26 cellular contexts compared by ENCODE assay signal in the genomic region with DNA sequence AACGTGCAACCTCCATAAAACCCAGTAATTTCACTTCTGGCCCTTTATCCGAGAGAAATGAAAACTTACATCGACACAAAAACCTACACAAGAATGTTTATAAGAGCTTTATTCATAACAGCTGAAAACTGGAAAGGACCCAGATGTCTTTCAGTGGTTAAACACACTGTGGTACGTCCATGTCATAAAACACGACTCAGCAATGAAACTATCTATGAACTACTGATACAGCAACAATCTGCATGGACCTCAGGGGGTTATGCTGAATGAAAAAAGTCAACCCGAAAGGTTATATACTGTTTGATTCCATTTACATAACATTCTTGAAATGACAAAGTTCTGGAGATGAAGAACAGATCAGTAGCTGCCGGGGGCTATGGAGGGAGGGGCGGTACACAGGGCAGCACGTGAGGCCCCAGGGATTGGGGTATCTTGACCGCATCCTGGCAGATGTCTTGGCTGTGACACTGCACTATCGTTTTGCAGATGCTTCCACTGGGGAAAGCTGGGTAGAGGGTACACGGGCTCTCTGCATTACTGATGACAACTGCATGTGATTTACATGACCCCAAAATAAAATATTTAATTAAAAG. TPM values are rescaled to one million over a fixed set of nuclear protein-coding genes. Genes with fewer than 3 reads are reported as not detected.
DNase-seq lines count a peak whose midpoint lies in the region; ATAC-seq, FAIRE-seq and TF ChIP-seq lines count a peak whose summit lies in the region.
"Had no signal": no experiment of that assay in that cellular context is flagged by ENCODE, and none has a peak within 500 bp of the region (broad histone marks: within the 10 kb centered on the region; RNA-seq: fewer than 3 reads in every experiment).

No MANE protein-coding gene starts in this region.

- ATAC-seq in K562, result no peak
- no peak for ATAC-seq in stimulated activated naive CD8-positive, alpha-beta T cell treated with anti-CD3 and anti-CD28 coated beads, Interleukin-15, amount 100 ng/mL, for 72 hours
- ATAC-seq: gastrocnemius medialis, left cardiac atrium had no signal

- 93% methylated on average over 12 of the region's 12 CpGs for WGBS in K562 (ENCODE audit: insufficient coverage, low coverage, missing lambda C conversion rate)

- in situ Hi-C loops in K562 (cut with MboI), result no loop called here

- peaks cover 31% of the 10 kb centered on the region for H3K36me3 Mint-ChIP-seq in activated CD4-positive, alpha-beta T cell treated with anti-CD3 and anti-CD28 coated beads, Interleukin-2, amount 10 ng/mL, durations not matched to agents 24 days and 14 days (ENCODE audit: low read depth)
- peaks cover 26% of the 10 kb centered on the region for H3K36me3 Mint-ChIP-seq in activated CD4-positive, alpha-beta T cell treated with anti-CD3 and anti-CD28 coated beads, Interleukin-2, amount 10 ng/mL, durations not matched to agents 7 days and 5 days (ENCODE audit: low read depth)

- H3K36me3 ChIP-seq in K562 (ENCODE audit: control insufficient read depth, insufficient read depth, low read length), result peaks cover 10% of the 10 kb centered on the region; the same call in 1 of the 3 replicates
- H3K36me3 ChIP-seq: gastrocnemius medialis, prostate gland had no signal

- intact Hi-C loops in activated CD4-positive, alpha-beta T cell treated with anti-CD3 and anti-CD28 coated beads, Interleukin-2, amount 10 ng/mL, durations not matched to agents 24 days and 14 days (cut with micrococcal nuclease), result loop anchor here (10.0 kb wide), 1 partner anchor 161 kb away; no protein-coding TSS in a partner anchor
- intact Hi-C loops in K562 (cut with micrococcal nuclease), result no loop called here
- intact Hi-C loops in dorsolateral prefrontal cortex (cut with DNase I), result no loop called here

- TF ChIP-seq RAD21 in K562 (CRISPR knock-in tag; conservative IDR thresholded peaks at IDR 0.05 in 1 of 2, IDR thresholded peaks at IDR 0.05 in 1 of 2), result no peak

- DNase-seq in activated CD4-positive, alpha-beta T cell treated with anti-CD3 and anti-CD28 coated beads, Interleukin-2, amount 10 ng/mL, durations not matched to agents 24 days and 14 days, result no peak
- no peak for DNase-seq in activated CD4-positive, alpha-beta T cell treated with anti-CD3 and anti-CD28 coated beads, Interleukin-2, amount 10 ng/mL, durations not matched to agents 7 days and 5 days
- peak; percentile 3 for DNase-seq in stimulated activated CD4-positive, alpha-beta T cell treated with anti-CD3 and anti-CD28 coated beads, Interleukin-4, amount 100 ng/mL, for 24 hours
- no peak for DNase-seq in stimulated activated CD4-positive, alpha-beta T cell treated with anti-CD3 and anti-CD28 coated beads, Interleukin-2, amount 100 ng/mL, for 24 hours
- DNase-seq in K562 (ENCODE audit: extremely low read depth in 1 of 4, low spot score in 3 of 4) (no peak), activated gamma-delta T cell treated with Interleukin-2 at 50 U/mL for 16 hours (no peak), dorsolateral prefrontal cortex (no peak)
- DNase-seq in stimulated activated naive CD8-positive, alpha-beta T cell treated with anti-CD3 and anti-CD28 coated beads, Interleukin-15, amount 100 ng/mL, for 72 hours, result no peak
- DNase-seq: activated CD4-positive, alpha-beta T cell treated with anti-CD3 and anti-CD28 coated beads, Interleukin-2, amount 50 U/mL, for 48 hours; dermis blood vessel endothelial cell; gastrocnemius medialis; GDM1; left cardiac atrium; mammary epithelial cell; NCI-H1105 treated with DMSO at 0.1 percent for 48 hours; NCI-H2029 treated with DMSO at 0.1 percent for 48 hours; NCI-H526; NK-92 treated with Interleukin-12 subunit alpha and Interleukin-12 subunit beta, amount 100 ng/mL, for 24 hours; PC-9; Right ventricle myocardium superior had no signal

- H3K4me1 ChIP-seq in K562 (replicated peaks in 1 of 2; ENCODE audit: control insufficient read depth in 2 of 2, insufficient read depth in 2 of 2, low read length in 2 of 2), result peaks cover 2 to 9% of the 10 kb centered on the region in 2 experiments; a peak in 3 of 5 replicates
- H3K4me1 ChIP-seq: prostate gland had no signal

- TF ChIP-seq POLR2A in K562 (conservative IDR thresholded peaks at IDR 0.05), result no peak

- CTCF ChIA-PET in activated CD4-positive, alpha-beta T cell treated with anti-CD3 and anti-CD28 coated beads, Interleukin-2, amount 10 ng/mL, durations not matched to agents 7 days and 5 days (lab: Charles Lee), result interaction anchor here (1.2 kb wide), 1 partner anchor 12 kb away, joined by 4 read pairs; no protein-coding TSS in a partner anchor
- CTCF ChIA-PET in K562 (lab: Yijun Ruan, JAX; ENCODE audit: low intra/inter-chr PET ratio), result no interaction called here

- H3K4me1 Mint-ChIP-seq in activated CD4-positive, alpha-beta T cell treated with anti-CD3 and anti-CD28 coated beads, Interleukin-2, amount 10 ng/mL, durations not matched to agents 24 days and 14 days, result peaks cover 28% of the 10 kb centered on the region
- H3K4me1 Mint-ChIP-seq in activated CD4-positive, alpha-beta T cell treated with anti-CD3 and anti-CD28 coated beads, Interleukin-2, amount 10 ng/mL, durations not matched to agents 7 days and 5 days, result peaks cover 40% of the 10 kb centered on the region
- peaks cover 54% of the 10 kb centered on the region for H3K4me1 Mint-ChIP-seq in stimulated activated naive CD8-positive, alpha-beta T cell treated with anti-CD3 and anti-CD28 coated beads, Interleukin-15, amount 100 ng/mL, for 72 hours

- H3K4me3 ChIP-seq in K562 (no peak overlapping the region), dorsolateral prefrontal cortex (no peak overlapping the region)
- H3K4me3 ChIP-seq: gastrocnemius medialis, hepatocyte, PC-9, prostate gland, tibial nerve had no signal

- POLR2A ChIA-PET in activated CD4-positive, alpha-beta T cell treated with anti-CD3 and anti-CD28 coated beads, Interleukin-2, amount 10 ng/mL, durations not matched to agents 7 days and 5 days (lab: Charles Lee), result no interaction called here
- POLR2A ChIA-PET in K562 (lab: Yijun Ruan, JAX), result interaction anchor here (0.7 kb wide), 1 partner anchor 9 kb away, joined by 3 read pairs; no protein-coding TSS in a partner anchor

- H3K27ac ChIP-seq in K562 (ENCODE audit: extremely low read depth, low read depth, low read length) (no peak overlapping the region), dorsolateral prefrontal cortex (no peak overlapping the region)
- H3K27ac ChIP-seq: gastrocnemius medialis, hepatocyte, PC-9, prostate gland, tibial nerve had no signal

- H3K4me3 Mint-ChIP-seq in activated CD4-positive, alpha-beta T cell treated with anti-CD3 and anti-CD28 coated beads, Interleukin-2, amount 10 ng/mL, durations not matched to agents 24 days and 14 days, result peak overlapping the region; percentile 47
- H3K4me3 Mint-ChIP-seq in activated CD4-positive, alpha-beta T cell treated with anti-CD3 and anti-CD28 coated beads, Interleukin-2, amount 10 ng/mL, durations not matched to agents 7 days and 5 days, result no peak overlapping the region
- peak overlapping the region; percentile 14 to 58 for H3K4me3 Mint-ChIP-seq in stimulated activated naive CD8-positive, alpha-beta T cell treated with anti-CD3 and anti-CD28 coated beads, Interleukin-15, amount 100 ng/mL, for 72 hours

- H4K20me1 ChIP-seq in K562 (replicated peaks; ENCODE audit: control insufficient read depth, insufficient read depth, low read length), result peaks cover 7% of the 10 kb centered on the region; the same call in 1 of the 2 replicates

- no peak overlapping the region for H3K9ac ChIP-seq in K562 (ENCODE audit: insufficient read depth in 1 of 2, low read depth in 2 of 2, low read length in 2 of 2)

- no peaks in the 10 kb centered on the region for H3K27me3 Mint-ChIP-seq in activated CD4-positive, alpha-beta T cell treated with anti-CD3 and anti-CD28 coated beads, Interleukin-2, amount 10 ng/mL, durations not matched to agents 24 days and 14 days
- H3K27me3 Mint-ChIP-seq in activated CD4-positive, alpha-beta T cell treated with anti-CD3 and anti-CD28 coated beads, Interleukin-2, amount 10 ng/mL, durations not matched to agents 7 days and 5 days, result no peaks in the 10 kb centered on the region
- no peaks in the 10 kb centered on the region for H3K27me3 Mint-ChIP-seq in stimulated activated naive CD8-positive, alpha-beta T cell treated with anti-CD3 and anti-CD28 coated beads, Interleukin-15, amount 100 ng/mL, for 72 hours

- H3K79me2 ChIP-seq in K562 (ENCODE audit: control insufficient read depth, insufficient read depth, low read length), result peaks cover 32% of the 10 kb centered on the region

- no peaks in the 10 kb centered on the region for H3K9me3 Mint-ChIP-seq in activated CD4-positive, alpha-beta T cell treated with anti-CD3 and anti-CD28 coated beads, Interleukin-2, amount 10 ng/mL, durations not matched to agents 24 days and 14 days
- H3K9me3 Mint-ChIP-seq in activated CD4-positive, alpha-beta T cell treated with anti-CD3 and anti-CD28 coated beads, Interleukin-2, amount 10 ng/mL, durations not matched to agents 7 days and 5 days, result no peaks in the 10 kb centered on the region
- no peaks in the 10 kb centered on the region for H3K9me3 Mint-ChIP-seq in stimulated activated naive CD8-positive, alpha-beta T cell treated with anti-CD3 and anti-CD28 coated beads, Interleukin-15, amount 100 ng/mL, for 72 hours

- H3K27ac Mint-ChIP-seq in activated CD4-positive, alpha-beta T cell treated with anti-CD3 and anti-CD28 coated beads, Interleukin-2, amount 10 ng/mL, durations not matched to agents 24 days and 14 days, result peak overlapping the region; percentile 88
- H3K27ac Mint-ChIP-seq in activated CD4-positive, alpha-beta T cell treated with anti-CD3 and anti-CD28 coated beads, Interleukin-2, amount 10 ng/mL, durations not matched to agents 7 days and 5 days, result no peak overlapping the region
- peak overlapping the region; percentile 48 to 77 for H3K27ac Mint-ChIP-seq in stimulated activated naive CD8-positive, alpha-beta T cell treated with anti-CD3 and anti-CD28 coated beads, Interleukin-15, amount 100 ng/mL, for 72 hours

- H3K9me1 ChIP-seq in K562 (ENCODE audit: control insufficient read depth, insufficient read depth, low read length), result no peaks in the 10 kb centered on the region

- H2AFZ ChIP-seq in K562 (ENCODE audit: low read depth, low read length), result no peak overlapping the region
- H2AFZ ChIP-seq: hepatocyte, PC-9 had no signal

- no peaks in the 10 kb centered on the region for H3K9me3 ChIP-seq in K562 (replicated peaks; ENCODE audit: control insufficient read depth, insufficient read depth, low read depth, low read length)
- H3K9me3 ChIP-seq: gastrocnemius medialis, prostate gland, tibial nerve had no signal

- BruUV-seq in K562 (replicated peaks; lab: Mats Ljungman, UMichigan), result no TSS peak

- no peak overlapping the region for H3K4me2 ChIP-seq in K562 (ENCODE audit: insufficient read depth, low read length)
- H3K4me2 ChIP-seq: hepatocyte, PC-9 had no signal

- TF ChIP-seq CTCF in K562 (IDR thresholded peaks at IDR 0.05 in 2 of 3, conservative IDR thresholded peaks at IDR 0.05 in 1 of 3; ENCODE audit: insufficient read depth in 2 of 3, low read depth in 1 of 3, low read length in 3 of 3) (no peak), dorsolateral prefrontal cortex (IDR thresholded peaks at IDR 0.05 in 54 of 56, conservative IDR thresholded peaks at IDR 0.05 in 2 of 56; ENCODE audit: low read depth in 1 of 56, partially characterized antibody in 56 of 56) (no peak)

- H3K27me3 ChIP-seq in K562 (ENCODE audit: control insufficient read depth in 2 of 2, insufficient read depth in 2 of 2, low read length in 2 of 2) (no peaks in the 10 kb centered on the region), dorsolateral prefrontal cortex (no peaks in the 10 kb centered on the region)
- H3K27me3 ChIP-seq: gastrocnemius medialis, hepatocyte, tibial nerve had no signal

- FAIRE-seq in K562 (lab: Jason Lieb, UNC), result no peak
- FAIRE-seq: H54 had no signal

- no peak for TF ChIP-seq EP300 in K562 (IDR thresholded peaks at IDR 0.05; ENCODE audit: low read length)

RNA-seq across cellular contexts. Expression of gene CCDC127, which starts 4.1 kb away (rescaled TPM):
- total RNA-seq in activated CD4-positive, alpha-beta T cell treated with anti-CD3 and anti-CD28 coated beads, Interleukin-2, amount 10 ng/mL, durations not matched to agents 24 days and 14 days, result 7.1 and 7.7 TPM in 2 replicates
- 1 to 10 TPM; 8.0 to 8.7 TPM for total RNA-seq in activated CD4-positive, alpha-beta T cell treated with anti-CD3 and anti-CD28 coated beads, Interleukin-2, amount 10 ng/mL, durations not matched to agents 7 days and 5 days
- total RNA-seq in K562 (2011; cell fraction: chromatin; rRNA removed; ENCODE audit: low replicate concordance), result 14.4 and 16.8 TPM in 2 replicates
- 9.2 and 9.5 TPM in 2 replicates for total RNA-seq in K562 (2011; cell fraction: nucleolus; rRNA removed)
- 12.6 and 16.5 TPM in 2 replicates for total RNA-seq in K562 (2011; cell fraction: nucleoplasm; rRNA removed)
- 3.1 and 3.8 TPM in 2 replicates for total RNA-seq in K562 (2014; rRNA removed)
- total RNA-seq in K562 (2014; rRNA removed; fragmentation: Illumina TruSeq; extraction: Trizol), result 3.2 and 3.6 TPM in 2 replicates
- 3.2 and 3.8 TPM in 2 replicates for total RNA-seq in K562 (2015; rRNA removed; fragmentation: Illumina TruSeq; extraction: Trizol)
- total RNA-seq in K562 (2021), result 4.3 and 4.5 TPM in 2 replicates
- 3.0 and 4.1 TPM in 2 replicates for polyA plus RNA-seq in K562 (2011; rRNA removed)
- polyA plus RNA-seq in K562 (2011; cell fraction: cytosol; rRNA removed), result 2.8 and 3.1 TPM in 2 replicates
- polyA plus RNA-seq in K562 (2011; cell fraction: nucleus; rRNA removed), result 4.0 and 4.3 TPM in 2 replicates
- polyA plus RNA-seq in K562 (2012), result 3.4 and 4.8 TPM in 2 replicates
- 2.7 and 2.9 TPM in 2 replicates for polyA plus RNA-seq in K562 (2014; fragmentation: Illumina TruSeq; extraction: Trizol)
- polyA plus RNA-seq in K562 (2014; fragmentation: Nextera tagmentation; extraction: Ambion mirVana), result 1 to 10 TPM; 4.4 to 4.5 TPM
- 2.8 and 4.2 TPM in 2 replicates for polyA plus RNA-seq in K562 (2014; rRNA removed)
- 3.9 and 4.0 TPM in 2 replicates for polyA minus RNA-seq in K562 (2011; rRNA and poly(A)+ RNA removed)
- polyA minus RNA-seq in K562 (2011; cell fraction: cytosol; rRNA and poly(A)+ RNA removed), result 1.1 and 3.1 TPM in 2 replicates
- polyA minus RNA-seq in K562 (2011; cell fraction: nucleus; rRNA and poly(A)+ RNA removed), result 6.7 and 9.2 TPM in 2 replicates
- 10 to 100 TPM in 91 of 120 experiments, 1 to 10 TPM in 29; 6.3 to 19.1 (median 11.6) TPM for total RNA-seq in dorsolateral prefrontal cortex

RNA-seq across cellular contexts. Expression of gene SDHA, which starts 4.2 kb away (rescaled TPM):
- total RNA-seq in activated CD4-positive, alpha-beta T cell treated with anti-CD3 and anti-CD28 coated beads, Interleukin-2, amount 10 ng/mL, durations not matched to agents 24 days and 14 days, result 147 and 150 TPM in 2 replicates
- 100 to 1,000 TPM; 130 to 150 TPM for total RNA-seq in activated CD4-positive, alpha-beta T cell treated with anti-CD3 and anti-CD28 coated beads, Interleukin-2, amount 10 ng/mL, durations not matched to agents 7 days and 5 days
- total RNA-seq in K562 (2011; cell fraction: chromatin; rRNA removed; ENCODE audit: low replicate concordance), result 341 and 368 TPM in 2 replicates
- total RNA-seq in K562 (2011; cell fraction: nucleolus; rRNA removed), result 192 and 207 TPM in 2 replicates
- 270 and 283 TPM in 2 replicates for total RNA-seq in K562 (2011; cell fraction: nucleoplasm; rRNA removed)
- 103 and 146 TPM in 2 replicates for total RNA-seq in K562 (2014; rRNA removed)
- total RNA-seq in K562 (2014; rRNA removed; fragmentation: Illumina TruSeq; extraction: Trizol), result 130 TPM in 2 replicates
- total RNA-seq in K562 (2015; rRNA removed; fragmentation: Illumina TruSeq; extraction: Trizol), result 113 and 115 TPM in 2 replicates
- 185 and 191 TPM in 2 replicates for total RNA-seq in K562 (2021)
- 130 and 203 TPM in 2 replicates for polyA plus RNA-seq in K562 (2011; rRNA removed)
- polyA plus RNA-seq in K562 (2011; cell fraction: cytosol; rRNA removed), result 161 and 178 TPM in 2 replicates
- 237 and 251 TPM in 2 replicates for polyA plus RNA-seq in K562 (2011; cell fraction: nucleus; rRNA removed)
- polyA plus RNA-seq in K562 (2012), result 132 and 206 TPM in 2 replicates
- polyA plus RNA-seq in K562 (2014; fragmentation: Illumina TruSeq; extraction: Trizol), result 146 and 152 TPM in 2 replicates
- polyA plus RNA-seq in K562 (2014; fragmentation: Nextera tagmentation; extraction: Ambion mirVana), result 100 to 1,000 TPM in 1 of 2 experiments, 10 to 100 TPM in 1; 82.9 to 136 TPM
- 112 and 118 TPM in 2 replicates for polyA plus RNA-seq in K562 (2014; rRNA removed)
- polyA minus RNA-seq in K562 (2011; rRNA and poly(A)+ RNA removed), result 238 and 274 TPM in 2 replicates
- polyA minus RNA-seq in K562 (2011; cell fraction: cytosol; rRNA and poly(A)+ RNA removed), result 120 and 160 TPM in 2 replicates
- 141 and 182 TPM in 2 replicates for polyA minus RNA-seq in K562 (2011; cell fraction: nucleus; rRNA and poly(A)+ RNA removed)
- total RNA-seq in dorsolateral prefrontal cortex, result 100 to 1,000 TPM; 112 to 251 (median 177) TPM

RNA-seq across cellular contexts. Expression of gene LRRC14B, which starts 22.6 kb away (rescaled TPM):
- not detected in 2 replicates for total RNA-seq in activated CD4-positive, alpha-beta T cell treated with anti-CD3 and anti-CD28 coated beads, Interleukin-2, amount 10 ng/mL, durations not matched to agents 24 days and 14 days
- total RNA-seq in activated CD4-positive, alpha-beta T cell treated with anti-CD3 and anti-CD28 coated beads, Interleukin-2, amount 10 ng/mL, durations not matched to agents 7 days and 5 days, result under 1 TPM in 1 of 2 experiments, not detected in 1; 0.17 TPM
- not detected in 2 replicates for total RNA-seq in K562 (2011; cell fraction: chromatin; rRNA removed; ENCODE audit: low replicate concordance)
- not detected in 2 replicates for total RNA-seq in K562 (2011; cell fraction: nucleolus; rRNA removed)
- total RNA-seq in K562 (2011; cell fraction: nucleoplasm; rRNA removed), result not detected in 2 replicates
- not detected in 2 replicates for total RNA-seq in K562 (2014; rRNA removed)
- total RNA-seq in K562 (2014; rRNA removed; fragmentation: Illumina TruSeq; extraction: Trizol), result not detected in 2 replicates
- total RNA-seq in K562 (2015; rRNA removed; fragmentation: Illumina TruSeq; extraction: Trizol), result not detected in 2 replicates
- not detected in 2 replicates for total RNA-seq in K562 (2021)
- polyA plus RNA-seq in K562 (2011; rRNA removed), result not detected in 2 replicates
- polyA plus RNA-seq in K562 (2011; cell fraction: cytosol; rRNA removed), result not detected in 2 replicates
- not detected in 2 replicates for polyA plus RNA-seq in K562 (2011; cell fraction: nucleus; rRNA removed)
- not detected in 2 replicates for polyA plus RNA-seq in K562 (2012)
- polyA plus RNA-seq in K562 (2014; fragmentation: Illumina TruSeq; extraction: Trizol), result not detected in 2 replicates
- not detected for polyA plus RNA-seq in K562 (2014; fragmentation: Nextera tagmentation; extraction: Ambion mirVana)
- not detected in 2 replicates for polyA plus RNA-seq in K562 (2014; rRNA removed)
- not detected in 2 replicates for polyA minus RNA-seq in K562 (2011; rRNA and poly(A)+ RNA removed)
- not detected in 2 replicates for polyA minus RNA-seq in K562 (2011; cell fraction: cytosol; rRNA and poly(A)+ RNA removed)
- not detected in 2 replicates for polyA minus RNA-seq in K562 (2011; cell fraction: nucleus; rRNA and poly(A)+ RNA removed)
- under 1 TPM in 35 of 120 experiments, not detected in 85; 0.24 to 0.82 (median 0.41) TPM for total RNA-seq in dorsolateral prefrontal cortex
- total RNA-seq: A172, dermis blood vessel endothelial cell, hepatocyte, mammary epithelial cell, PC-9, tibial nerve had no signal
- polyA plus RNA-seq: adipose tissue, mammary epithelial cell had no signal

RNA-seq across cellular contexts. Expression of gene PDCD6, which starts 57.5 kb away (rescaled TPM):
- 118 and 119 TPM in 2 replicates for total RNA-seq in activated CD4-positive, alpha-beta T cell treated with anti-CD3 and anti-CD28 coated beads, Interleukin-2, amount 10 ng/mL, durations not matched to agents 24 days and 14 days
- 100 to 1,000 TPM in 1 of 2 experiments, 10 to 100 TPM in 1; 87.9 to 100 TPM for total RNA-seq in activated CD4-positive, alpha-beta T cell treated with anti-CD3 and anti-CD28 coated beads, Interleukin-2, amount 10 ng/mL, durations not matched to agents 7 days and 5 days
- total RNA-seq in K562 (2011; cell fraction: chromatin; rRNA removed; ENCODE audit: low replicate concordance), result 308 and 309 TPM in 2 replicates
- total RNA-seq in K562 (2011; cell fraction: nucleolus; rRNA removed), result 184 and 199 TPM in 2 replicates
- total RNA-seq in K562 (2011; cell fraction: nucleoplasm; rRNA removed), result 242 and 272 TPM in 2 replicates
- total RNA-seq in K562 (2014; rRNA removed) (197 and 226 TPM in 2 replicates), K562 (2014; rRNA removed; fragmentation: Illumina TruSeq; extraction: Trizol) (196 and 217 TPM in 2 replicates), K562 (2015; rRNA removed; fragmentation: Illumina TruSeq; extraction: Trizol) (187 and 193 TPM in 2 replicates), K562 (2021) (148 and 156 TPM in 2 replicates), dorsolateral prefrontal cortex (10 to 100 TPM; 62.0 to 99.6 (median 81.7) TPM)
- polyA plus RNA-seq in K562 (2011; rRNA removed) (350 and 487 TPM in 2 replicates), K562 (2014; fragmentation: Illumina TruSeq; extraction: Trizol) (192 and 199 TPM in 2 replicates), K562 (2014; fragmentation: Nextera tagmentation; extraction: Ambion mirVana) (10 to 100 TPM; 36.4 to 50.0 TPM), K562 (2014; rRNA removed) (231 and 257 TPM in 2 replicates)
- polyA plus RNA-seq in K562 (2011; cell fraction: cytosol; rRNA removed), result 426 and 451 TPM in 2 replicates
- 307 and 341 TPM in 2 replicates for polyA plus RNA-seq in K562 (2011; cell fraction: nucleus; rRNA removed)
- polyA plus RNA-seq in K562 (2012), result 174 and 212 TPM in 2 replicates
- polyA minus RNA-seq in K562 (2011; rRNA and poly(A)+ RNA removed), result 195 and 295 TPM in 2 replicates
- 84.1 and 88.1 TPM in 2 replicates for polyA minus RNA-seq in K562 (2011; cell fraction: cytosol; rRNA and poly(A)+ RNA removed)
- polyA minus RNA-seq in K562 (2011; cell fraction: nucleus; rRNA and poly(A)+ RNA removed), result 71.5 and 88.4 TPM in 2 replicates
